Comparison of ENCODE assay signal across 23 cellular contexts in the genomic region with DNA sequence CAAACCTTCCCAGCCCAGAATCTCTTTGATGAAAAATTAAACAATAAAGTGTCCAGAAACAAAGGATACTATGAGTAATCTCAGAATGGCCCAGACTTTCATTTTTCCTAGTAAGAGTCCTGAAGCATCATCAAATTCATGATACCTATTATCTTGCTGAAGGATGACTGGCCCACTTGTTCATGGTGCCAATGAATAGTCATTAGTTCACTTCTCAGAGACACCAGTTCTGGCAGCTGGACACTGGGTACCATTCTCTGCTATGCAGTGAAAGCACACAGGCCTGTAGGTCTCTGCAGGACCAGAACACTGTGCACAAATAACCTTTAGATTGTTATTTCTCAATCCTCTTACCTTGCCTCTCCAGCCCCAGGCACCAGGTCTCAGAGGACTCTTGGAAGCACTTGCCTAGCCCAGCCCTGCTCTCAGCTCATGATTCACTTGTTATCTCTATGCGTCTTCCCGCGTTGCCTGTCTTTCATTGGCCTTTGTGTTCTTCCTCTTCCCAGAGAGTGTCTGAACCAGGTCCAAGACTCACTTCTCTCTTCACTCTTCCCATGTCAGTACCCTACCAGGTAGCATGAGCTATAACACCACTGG.
DNase-seq lines count a peak whose midpoint lies in the region; ATAC-seq and TF ChIP-seq lines count a peak whose summit lies in the region.
"Had no signal": no experiment of that assay in that cellular context is flagged by ENCODE, and none has a peak within 500 bp of the region (broad histone marks: within the 10 kb centered on the region; RNA-seq: fewer than 3 reads in every experiment).

No MANE protein-coding gene starts in this region.

- no peaks in the 10 kb centered on the region for H3K36me3 ChIP-seq in A673 (ENCODE audit: insufficient read depth, low read length, poor library complexity, severe bottlenecking)
- H3K36me3 ChIP-seq in suprapubic skin = no peaks in the 10 kb centered on the region

- 21% methylated on average over 3 of the region's 3 CpGs for WGBS in suprapubic skin

- H3K4me1 ChIP-seq in A673 (ENCODE audit: insufficient read depth, low read length, poor library complexity, severe bottlenecking) = peaks cover 46% of the 10 kb centered on the region
- H3K4me1 ChIP-seq in suprapubic skin = peaks cover 42% of the 10 kb centered on the region

- CTCF ChIA-PET in RWPE1 (lab: Yijun Ruan, JAX) = interaction anchor here (0.6 kb wide), 1 partner anchor 1186 kb away, joined by 5 read pairs; no protein-coding TSS in a partner anchor
- CTCF ChIA-PET in A673 (lab: Charles Lee) = no interaction called here

- DNase-seq in ELF-1 (ENCODE audit: low read depth, low spot score) (peak; percentile 33), RWPE1 (ENCODE audit: low spot score) (no peak), osteocyte (ENCODE audit: extremely low spot score, unreplicated experiment) (no peak), COLO668 (lab: John Stamatoyannopoulos, UW; ENCODE audit: unreplicated experiment) (no peak), A673 (ENCODE audit: low spot score) (no peak), GM03348 (ENCODE audit: low spot score) (no peak), suprapubic skin (ENCODE audit: low spot score in 2 of 2) (no peak)
- DNase-seq: activated CD4-positive, CD25-positive, alpha-beta regulatory T cell treated with anti-CD3 and anti-CD28 coated beads, Interleukin-2, amount 50 U/mL, for 72 hours; activated naive CD8-positive, alpha-beta T cell treated with anti-CD3 and anti-CD28 coated beads for 36 hours; caudate nucleus; CD4-positive, CD25-positive, alpha-beta regulatory T cell; DMS79; effector CD8-positive, alpha-beta T cell; HCEC 1CT; hippocampal formation; MV-4-11; NCI-H187; NK-92 treated with Interleukin-12 subunit alpha and Interleukin-12 subunit beta, amount 100 ng/mL, for 24 hours; small intestine; stimulated activated CD4-positive, alpha-beta T cell treated with anti-CD3 and anti-CD28 coated beads, Interleukin-4, amount 100 ng/mL, for 1 hour; T-helper 9 cell had no signal

- H3K27ac Mint-ChIP-seq in osteocyte (ENCODE audit: unreplicated experiment) = peak overlapping the region; percentile 9
- H3K27ac Mint-ChIP-seq: activated naive CD8-positive, alpha-beta T cell treated with anti-CD3 and anti-CD28 coated beads for 36 hours had no signal

- peaks cover 77% of the 10 kb centered on the region for H3K4me1 Mint-ChIP-seq in osteocyte (ENCODE audit: unreplicated experiment)

- H3K27ac ChIP-seq in RWPE1 (peak overlapping the region; percentile 27; the same call in 1 of the 2 replicates), A673 (ENCODE audit: low read depth, low read length, poor library complexity, severe bottlenecking) (no peak overlapping the region), suprapubic skin (no peak overlapping the region)
- H3K27ac ChIP-seq: parathyroid adenoma had no signal

- H3K27me3 Mint-ChIP-seq in osteocyte (ENCODE audit: unreplicated experiment) = no peaks in the 10 kb centered on the region

- H3K27me3 ChIP-seq in A673 (replicated peaks; ENCODE audit: insufficient read depth, low read depth, low read length, poor library complexity) = no peaks in the 10 kb centered on the region
- no peaks in the 10 kb centered on the region for H3K27me3 ChIP-seq in suprapubic skin

- POLR2A ChIA-PET in RWPE1 (lab: Yijun Ruan, JAX; ENCODE audit: low non-redundant PET) (no interaction called here), A673 (lab: Charles Lee; ENCODE audit: low non-redundant PET) (no interaction called here)

- TF ChIP-seq POLR2A in suprapubic skin (IDR thresholded peaks at IDR 0.05) = no peak

- peaks cover 45% of the 10 kb centered on the region for H3K36me3 Mint-ChIP-seq in osteocyte (ENCODE audit: unreplicated experiment)
- H3K36me3 Mint-ChIP-seq: activated naive CD8-positive, alpha-beta T cell treated with anti-CD3 and anti-CD28 coated beads for 36 hours; CD4-positive, CD25-positive, alpha-beta regulatory T cell had no signal

- no TSS peak for BruUV-seq in A673 (replicated peaks; lab: Mats Ljungman, UMichigan)

- H3K4me3 ChIP-seq in A673 (ENCODE audit: low read depth, low read length, poor library complexity, severe bottlenecking) = no peak overlapping the region
- no peak overlapping the region for H3K4me3 ChIP-seq in suprapubic skin

- peak; percentile 68 for ATAC-seq in esophagus mucosa

- TF ChIP-seq CTCF in RWPE1 (conservative IDR thresholded peaks at IDR 0.05; ENCODE audit: low read depth) (no peak), osteocyte (IDR thresholded peaks at IDR 0.05) (no peak), A673 (conservative IDR thresholded peaks at IDR 0.05; ENCODE audit: low read depth, low read length) (no peak), suprapubic skin (IDR thresholded peaks at IDR 0.05) (no peak)

- TF ChIP-seq EP300 in suprapubic skin (IDR thresholded peaks at IDR 0.05) = no peak

- H3K9me3 ChIP-seq in A673 (ENCODE audit: low read depth, low read length, poor library complexity, severe bottlenecking) (no peaks in the 10 kb centered on the region), suprapubic skin (no peaks in the 10 kb centered on the region)

- H3K4me3 Mint-ChIP-seq in osteocyte (ENCODE audit: unreplicated experiment) = no peak overlapping the region
- H3K4me3 Mint-ChIP-seq: activated naive CD8-positive, alpha-beta T cell treated with anti-CD3 and anti-CD28 coated beads for 36 hours; CD4-positive, CD25-positive, alpha-beta regulatory T cell had no signal

- no peaks in the 10 kb centered on the region for H3K9me3 Mint-ChIP-seq in osteocyte (ENCODE audit: unreplicated experiment)
- H3K9me3 Mint-ChIP-seq: activated naive CD8-positive, alpha-beta T cell treated with anti-CD3 and anti-CD28 coated beads for 36 hours had no signal

- intact Hi-C loops in A673 (cut with micrococcal nuclease; ENCODE audit: unreplicated experiment) = no loop called here
